12 cellular contexts compared by ENCODE assay signal in the genomic region with DNA sequence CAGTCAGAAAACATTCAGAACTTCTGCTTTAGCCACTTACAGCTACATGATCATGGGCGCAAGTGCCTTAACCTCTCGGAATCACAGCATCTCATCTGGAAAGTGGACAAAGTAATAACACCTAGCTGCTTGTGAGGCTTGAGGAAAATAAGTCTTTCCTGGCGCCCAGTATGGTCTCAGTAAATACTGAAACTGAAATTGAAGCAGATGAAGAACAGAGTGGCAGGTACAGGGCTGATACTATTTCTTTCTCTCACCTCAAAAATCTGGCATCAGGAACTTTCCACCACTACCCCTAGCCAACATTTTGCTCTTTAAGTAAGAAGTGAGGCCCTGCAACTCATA.
DNase-seq lines count a peak whose midpoint lies in the region; ATAC-seq and TF ChIP-seq lines count a peak whose summit lies in the region.
"Had no signal": no experiment of that assay in that cellular context is flagged by ENCODE, and none has a peak within 500 bp of the region (broad histone marks: within the 10 kb centered on the region; RNA-seq: fewer than 3 reads in every experiment).

No MANE protein-coding gene starts in this region.

- H3K4me3 Mint-ChIP-seq in activated T-cell treated with anti-CD3 and anti-CD28 coated beads, Interleukin-2, amount 50 U/mL, for 4 hours: peak overlapping the region; percentile 68
- H3K4me3 Mint-ChIP-seq in activated T-cell treated with anti-CD3 and anti-CD28 coated beads, Interleukin-2, amount 50 U/mL, for 72 hours: peak overlapping the region; percentile 62 to 76
- H3K4me3 Mint-ChIP-seq: dendritic cell treated with granulocyte-macrophage colony-stimulating factor and Interleukin-4, amounts not matched to agents 40 ng/mL and 50 ng/mL, for 4 days had no signal

- 64% methylated on average over 3 of the region's 3 CpGs; no CpG with 5 or more reads in 1 of the 2 donors for WGBS in gastroesophageal sphincter (ENCODE audit: low coverage in 1 of 2), 2 donors

- peaks cover 44% of the 10 kb centered on the region for H3K4me1 Mint-ChIP-seq in activated T-cell treated with anti-CD3 and anti-CD28 coated beads, Interleukin-2, amount 50 U/mL, for 4 hours (ENCODE audit: low read depth)
- peaks cover 49% of the 10 kb centered on the region for H3K4me1 Mint-ChIP-seq in activated T-cell treated with anti-CD3 and anti-CD28 coated beads, Interleukin-2, amount 50 U/mL, for 72 hours (ENCODE audit: low read depth)

- no peaks in the 10 kb centered on the region for H3K36me3 ChIP-seq in gastroesophageal sphincter
- no peaks in the 10 kb centered on the region for H3K36me3 ChIP-seq in HAP-1 (replicated peaks)
- H3K36me3 ChIP-seq: thyroid gland had no signal

- no peaks in the 10 kb centered on the region for H3K36me3 Mint-ChIP-seq in activated T-cell treated with anti-CD3 and anti-CD28 coated beads, Interleukin-2, amount 50 U/mL, for 4 hours (ENCODE audit: insufficient read depth)
- peaks cover under 1% of the 10 kb centered on the region in 2 donors for H3K36me3 Mint-ChIP-seq in activated T-cell treated with anti-CD3 and anti-CD28 coated beads, Interleukin-2, amount 50 U/mL, for 72 hours (ENCODE audit: insufficient read depth in 2 of 2)

- peak overlapping the region in 1 of 2 donors; percentile 18 for H3K4me3 ChIP-seq in gastroesophageal sphincter
- no peak overlapping the region for H3K4me3 ChIP-seq in HAP-1
- H3K4me3 ChIP-seq: thyroid gland had no signal

- TF ChIP-seq EP300 in gastroesophageal sphincter (IDR thresholded peaks at IDR 0.05): no peak

- peak overlapping the region; percentile 98 for H3K27ac ChIP-seq in layer of hippocampus (ENCODE audit: low read depth, low read length)
- peak overlapping the region; percentile 97 for H3K27ac ChIP-seq in temporal lobe (ENCODE audit: low read depth, low read length)
- no peak overlapping the region for H3K27ac ChIP-seq in gastroesophageal sphincter
- H3K27ac ChIP-seq: thyroid gland had no signal

- H3K4me1 ChIP-seq in gastroesophageal sphincter (peaks cover 0 to 16% (median 0%) of the 10 kb centered on the region in 3 donors), HAP-1 (peaks cover 20% of the 10 kb centered on the region)
- H3K4me1 ChIP-seq: thyroid gland had no signal

- no peaks in the 10 kb centered on the region for H3K27me3 ChIP-seq in layer of hippocampus (ENCODE audit: control insufficient read depth, insufficient read depth, low read length)
- no peaks in the 10 kb centered on the region for H3K27me3 ChIP-seq in gastroesophageal sphincter
- no peaks in the 10 kb centered on the region for H3K27me3 ChIP-seq in HAP-1 (ENCODE audit: low read depth)
- H3K27me3 ChIP-seq: thyroid gland had no signal

- no peaks in the 10 kb centered on the region for H3K9me3 ChIP-seq in gastroesophageal sphincter
- no peaks in the 10 kb centered on the region for H3K9me3 ChIP-seq in HAP-1
- H3K9me3 ChIP-seq: thyroid gland had no signal

- no peak for DNase-seq in activated T-cell treated with anti-CD3 and anti-CD28 coated beads, Interleukin-2, amount 50 U/mL, for 4 hours
- DNase-seq in activated T-cell treated with anti-CD3 and anti-CD28 coated beads for 4 hours (no peak), HAP-1 (ENCODE audit: low spot score in 2 of 2) (no peak)
- DNase-seq in activated T-cell treated with anti-CD3 and anti-CD28 coated beads, Interleukin-2, amount 50 U/mL, for 72 hours: no peak
- DNase-seq: activated CD4-positive, alpha-beta T cell treated with anti-CD3 and anti-CD28 coated beads for 4 hours; NCI-H82; thyroid gland had no signal

- H3K9me3 Mint-ChIP-seq in activated T-cell treated with anti-CD3 and anti-CD28 coated beads, Interleukin-2, amount 50 U/mL, for 4 hours: no peaks in the 10 kb centered on the region
- H3K9me3 Mint-ChIP-seq in activated T-cell treated with anti-CD3 and anti-CD28 coated beads, Interleukin-2, amount 50 U/mL, for 72 hours: no peaks in the 10 kb centered on the region

- H3K27me3 Mint-ChIP-seq in activated T-cell treated with anti-CD3 and anti-CD28 coated beads, Interleukin-2, amount 50 U/mL, for 4 hours (ENCODE audit: low read depth): no peaks in the 10 kb centered on the region
- H3K27me3 Mint-ChIP-seq in activated T-cell treated with anti-CD3 and anti-CD28 coated beads, Interleukin-2, amount 50 U/mL, for 72 hours (ENCODE audit: low read depth): no peaks in the 10 kb centered on the region

- in situ Hi-C loops in HAP-1 (cut with MboI; ENCODE audit: low sequenced_read_pairs): no loop called here

- H3K27ac Mint-ChIP-seq in activated T-cell treated with anti-CD3 and anti-CD28 coated beads, Interleukin-2, amount 50 U/mL, for 72 hours: peak overlapping the region; percentile 40
- H3K27ac Mint-ChIP-seq: dendritic cell treated with granulocyte-macrophage colony-stimulating factor and Interleukin-4, amounts not matched to agents 40 ng/mL and 50 ng/mL, for 4 days had no signal

- no peak for TF ChIP-seq CTCF in gastroesophageal sphincter (IDR thresholded peaks at IDR 0.05)

- TF ChIP-seq POLR2A in gastroesophageal sphincter (IDR thresholded peaks at IDR 0.05): no peak

- ATAC-seq in activated T-cell treated with anti-CD3 and anti-CD28 coated beads, Interleukin-2, amount 50 U/mL, for 4 hours: no peak
- no peak for ATAC-seq in activated T-cell treated with anti-CD3 and anti-CD28 coated beads, Interleukin-2, amount 50 U/mL, for 72 hours (replicated peaks in 1 of 2)
- ATAC-seq in HG02938 (IDR thresholded peaks at IDR 0.05; ENCODE audit: unreplicated experiment): no peak
- no peak for ATAC-seq in gastroesophageal sphincter

Comparison
In these comparisons a context has a peak if more than half of its experiments do, and no peak if none do; other contexts are left out.
1. H3K27ac ChIP-seq: peak in layer of hippocampus (single experiment) and temporal lobe (single experiment); none in gastroesophageal sphincter (0 of 4).